8 cellular contexts compared by ENCODE assay signal in the genomic region with DNA sequence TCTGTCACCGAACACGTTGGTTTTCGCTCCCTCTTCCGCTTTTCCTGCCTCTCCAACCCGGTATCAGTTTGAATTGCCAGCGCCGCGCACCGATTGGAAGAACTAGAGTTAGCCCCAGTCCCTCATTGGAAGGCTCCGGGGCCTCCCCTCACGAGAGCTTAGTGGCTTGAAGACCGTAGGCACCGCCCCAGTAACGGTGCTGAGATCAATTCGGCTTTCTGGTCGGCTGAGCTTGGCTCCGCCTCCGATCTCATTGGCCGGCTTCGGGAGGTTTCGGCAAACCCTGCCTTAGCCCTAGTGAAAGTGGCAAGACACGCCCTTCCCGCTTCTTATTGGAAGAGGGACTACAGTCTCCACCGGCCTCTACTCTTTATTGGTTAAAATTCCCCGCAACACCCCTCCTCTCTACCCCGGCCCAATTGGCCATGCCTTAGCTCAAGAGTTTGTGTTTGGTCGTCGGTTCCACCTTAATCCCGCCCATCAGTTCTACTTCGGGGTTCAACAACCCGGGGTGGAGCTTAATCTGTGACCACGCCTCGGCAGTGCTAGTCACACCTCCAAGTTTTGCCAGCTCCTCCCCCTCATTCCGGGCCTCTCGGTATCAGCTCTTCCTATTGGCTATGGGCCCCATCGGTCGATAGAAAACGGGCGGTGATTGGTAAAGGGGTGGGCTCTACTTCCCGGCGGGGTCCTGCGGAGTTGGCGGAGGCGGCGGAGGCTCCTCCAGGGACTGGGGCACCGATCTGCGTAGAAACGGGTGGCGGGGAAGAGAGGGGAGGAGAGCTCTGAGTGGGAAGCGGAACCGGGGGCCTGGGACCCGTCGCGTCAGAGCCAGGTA. TPM values are rescaled to one million over a fixed set of nuclear protein-coding genes. Genes with fewer than 3 reads are reported as not detected.
DNase-seq lines count a peak whose midpoint lies in the region; ATAC-seq, FAIRE-seq and TF ChIP-seq lines count a peak whose summit lies in the region.
"Not testable (repeated sequence)": the region's sequence is repeated elsewhere in the genome, so short reads cannot be mapped to it uniquely, and the experiment has no call there.

A gene (minus strand): TSS at position 51 of the 838 bp plus-strand sequence. CDS start 851 bp downstream, outside the sequence.
A gene (plus strand): TSS at position 686 of the 838 bp plus-strand sequence. CDS start 2,472 bp downstream, outside the sequence.

- H2BK12ac ChIP-seq in H1 (ENCODE audit: low read depth, low read length); mesenchymal stem cell (ENCODE audit: low read length in 2 of 2): not testable (repeated sequence)

- not testable (repeated sequence) for H3K4ac ChIP-seq in H1 (replicated peaks; ENCODE audit: insufficient read length, low read depth, low read length); mesenchymal stem cell (ENCODE audit: low read depth in 1 of 2, low read length in 2 of 2)

- peak within 1 kb of the TSS in 1 of 2 experiments; percentile 42; a peak in 1 of 4 replicates for H3K4me2 ChIP-seq in H1 (ENCODE audit: insufficient read depth in 1 of 2, low read depth in 2 of 2, low read length in 2 of 2)
- peak within 1 kb of the TSS; percentile 43 for H3K4me2 ChIP-seq in mesenchymal stem cell (ENCODE audit: low read length, poor library complexity, severe bottlenecking)

- not testable (repeated sequence) for TF ChIP-seq RAD21 in H1 (IDR thresholded peaks at IDR 0.05 in 1 of 2, conservative IDR thresholded peaks at IDR 0.05 in 1 of 2; ENCODE audit: low read depth in 2 of 2, low read length in 2 of 2)

- H3K56ac ChIP-seq in H1 (replicated peaks; ENCODE audit: insufficient read length, low read depth, low read length), result not testable (repeated sequence)

- peak; percentile 85 for ATAC-seq in GM21447 (IDR thresholded peaks at IDR 0.05; ENCODE audit: unreplicated experiment)

- H3K27ac ChIP-seq in H1 (ENCODE audit: low read depth, low read length); mesenchymal stem cell (ENCODE audit: low read length, poor library complexity, severe bottlenecking): not testable (repeated sequence)

- H4K8ac ChIP-seq in H1 (ENCODE audit: extremely low read depth, insufficient read depth, low read length); mesenchymal stem cell (ENCODE audit: low read length): not testable (repeated sequence)

- TF ChIP-seq CTCF in H1 (IDR thresholded peaks at IDR 0.05; ENCODE audit: control extremely low read depth in 1 of 3, insufficient read depth in 1 of 3, low read depth in 1 of 3, low read length in 3 of 3), result not testable (repeated sequence)

- H2BK5ac ChIP-seq in H1 (ENCODE audit: low read depth, low read length); mesenchymal stem cell (ENCODE audit: low read depth, low read length, poor library complexity, severe bottlenecking): not testable (repeated sequence)

- TF ChIP-seq EP300 in H1 (IDR thresholded peaks at IDR 0.05; ENCODE audit: borderline replicate concordance in 1 of 2, low read depth in 2 of 2, low read length in 2 of 2), result not testable (repeated sequence)

- not testable (repeated sequence) for H3K79me1 ChIP-seq in H1 (ENCODE audit: low read depth, low read length); mesenchymal stem cell (replicated peaks; ENCODE audit: low read length, poor library complexity, severe bottlenecking)

- not testable (repeated sequence) for TF ChIP-seq POLR2A in H1 (IDR thresholded peaks at IDR 0.05; ENCODE audit: control extremely low read depth in 1 of 2, low read depth in 2 of 2, low read length in 2 of 2)

- not testable (repeated sequence) for H2BK20ac ChIP-seq in H1 (ENCODE audit: low read length)

- DNase-seq in COLO829 (ENCODE audit: low spot score) (peak; percentile 77), HTR-8/SVneo (ENCODE audit: insufficient read length, low spot score) (peak; percentile 77), NOMO-1 treated with dmso at 0.1 percent for 144 hours (lab: John Stamatoyannopoulos, UW; ENCODE audit: unreplicated experiment) (peak; percentile 99), H1 (ENCODE audit: low read depth in 1 of 2, low spot score in 2 of 2) (peak in 1 of 2 experiments; percentile 83), mesenchymal stem cell (peak; percentile 100)
- peak; percentile 73 to 89 for DNase-seq in activated CD8-positive, alpha-beta memory T cell treated with anti-CD3 and anti-CD28 coated beads for 4 hours (ENCODE audit: low read depth in 2 of 2)
- DNase-seq in stimulated activated CD8-positive, alpha-beta memory T cell treated with anti-CD3 and anti-CD28 coated beads, Interleukin-15, amount 100 ng/mL, for 1 hour (ENCODE audit: low read depth), result peak; percentile 78

- H3K79me2 ChIP-seq in H1 (ENCODE audit: control insufficient read depth in 1 of 2, insufficient read depth in 2 of 2, low read length in 2 of 2), result not testable (repeated sequence)

- CTCF ChIA-PET in H1 (lab: Charles Lee; ENCODE audit: partially characterized antibody), result not testable (repeated sequence)

- H4K5ac ChIP-seq in H1 (ENCODE audit: insufficient read length, low read depth, low read length), result not testable (repeated sequence)

- H3K4me3 ChIP-seq in H1 (ENCODE audit: extremely low read depth in 1 of 4, insufficient read depth in 2 of 4, low read depth in 3 of 4, low read length in 4 of 4), result peak within 1 kb of the TSS; percentile 29 to 54 (median 36); a peak in 7 of 8 replicates
- H3K4me3 ChIP-seq in mesenchymal stem cell (ENCODE audit: insufficient read depth in 1 of 2, low read depth in 1 of 2, low read length in 2 of 2), result peak within 1 kb of the TSS; percentile 42 to 69

- 1% methylated on average over 19 of the region's 54 CpGs; no CpG with 5 or more reads in 1 of the 2 experiments for WGBS in H1 (ENCODE audit: extremely low coverage in 1 of 2, insufficient coverage in 1 of 2, insufficient read length in 1 of 2, insufficient replicate concordance in 2 of 2, low coverage in 1 of 2, low lambda C conversion rate in 2 of 2, missing lambda C conversion rate in 1 of 2), 2 experiments
- 1% methylated on average over 17 of the region's 54 CpGs for WGBS in mesenchymal stem cell

- not testable (repeated sequence) for H4K91ac ChIP-seq in H1 (replicated peaks; ENCODE audit: insufficient read length, low read length); mesenchymal stem cell (ENCODE audit: low read length)

- not testable (repeated sequence) for H3K9me3 ChIP-seq in H1 (ENCODE audit: insufficient read depth in 2 of 2, low read depth in 1 of 2, low read length in 1 of 2); mesenchymal stem cell (ENCODE audit: control insufficient read depth, low read length)

- H3K27me3 ChIP-seq in H1 (replicated peaks in 1 of 4; ENCODE audit: control insufficient read depth in 3 of 4, extremely low read depth in 1 of 4, insufficient read depth in 3 of 4, low read length in 3 of 4); mesenchymal stem cell (ENCODE audit: control insufficient read depth in 1 of 2, insufficient read depth in 1 of 2, low read length in 2 of 2): not testable (repeated sequence)

- H3K23ac ChIP-seq in H1 (ENCODE audit: insufficient read length); mesenchymal stem cell (ENCODE audit: low read length in 2 of 2): not testable (repeated sequence)

- not testable (repeated sequence) for H2BK120ac ChIP-seq in H1 (replicated peaks; ENCODE audit: low read depth, low read length); mesenchymal stem cell (ENCODE audit: low read depth, low read length)

- H3K4me1 ChIP-seq in H1 (replicated peaks in 1 of 4; ENCODE audit: control insufficient read depth in 3 of 4, insufficient read depth in 4 of 4, low read length in 3 of 4); mesenchymal stem cell (ENCODE audit: control insufficient read depth, insufficient read depth, low read depth, low read length): not testable (repeated sequence)

- not testable (repeated sequence) for H2BK15ac ChIP-seq in H1 (ENCODE audit: low read length); mesenchymal stem cell (ENCODE audit: low read depth, poor library complexity, severe bottlenecking)

- not testable (repeated sequence) for H3K9ac ChIP-seq in H1 (replicated peaks in 1 of 4; ENCODE audit: extremely low read depth in 1 of 4, low read depth in 3 of 4, low read length in 3 of 4)
- H3K9ac ChIP-seq in mesenchymal stem cell (ENCODE audit: low read length), result peak within 1 kb of the TSS; percentile 48

- POLR2A ChIA-PET in H1 (lab: Charles Lee; ENCODE audit: partially characterized antibody), result not testable (repeated sequence)

- H4K20me1 ChIP-seq in H1 (replicated peaks in 1 of 2; ENCODE audit: control insufficient read depth in 1 of 2, insufficient read depth in 2 of 2, low read length in 2 of 2), result not testable (repeated sequence)

- FAIRE-seq in HTR-8/SVneo (lab: Jason Lieb, UNC); H1 (lab: Jason Lieb, UNC): not testable (repeated sequence)

- H2AK5ac ChIP-seq in H1 (ENCODE audit: low read depth, low read length); mesenchymal stem cell (ENCODE audit: low read length, severe bottlenecking): not testable (repeated sequence)

- not testable (repeated sequence) for H3K36me3 ChIP-seq in H1 (ENCODE audit: control insufficient read depth in 2 of 4, insufficient read depth in 4 of 4, low read length in 3 of 4); mesenchymal stem cell (ENCODE audit: control insufficient read depth in 1 of 2, insufficient read depth in 2 of 2, low read depth in 1 of 2, low read length in 2 of 2)

- H3K14ac ChIP-seq in H1 (ENCODE audit: insufficient read length); mesenchymal stem cell (ENCODE audit: low read length in 2 of 2): not testable (repeated sequence)

- H2AFZ ChIP-seq in H1 (ENCODE audit: low read length); mesenchymal stem cell (ENCODE audit: low read depth, low read length): not testable (repeated sequence)

- H3K18ac ChIP-seq in H1 (ENCODE audit: extremely low read depth, low read length); mesenchymal stem cell (ENCODE audit: low read depth in 1 of 2, low read length in 2 of 2): not testable (repeated sequence)

- not testable (repeated sequence) for H3K23me2 ChIP-seq in H1 (ENCODE audit: low read depth, low read length)

RNA-seq across cellular contexts. Expression of the first gene that starts in this region (rescaled TPM):
- 19.0 and 20.7 TPM in 2 replicates for total RNA-seq in H1 (2021; fragmentation: NEBNext Ultra II Directional; extraction: Animal tissue kit (Norgen Biotek cat#: 25700))
- 7.1 and 7.7 TPM in 2 replicates for polyA plus RNA-seq in H1 (2011; rRNA removed)
- 12.1 TPM for polyA plus RNA-seq in H1 (2011; cell fraction: cytosol; rRNA removed)
- 3.6 TPM for polyA plus RNA-seq in H1 (2011; cell fraction: nucleus; rRNA removed)
- 8.9 to 18.3 TPM (median 13.1 TPM) in 4 replicates for polyA plus RNA-seq in H1 (2012, experiment 1 of 2)
- polyA plus RNA-seq in H1 (2012, experiment 2 of 2), result 2.8 TPM
- polyA plus RNA-seq in H1 (2013, experiment 1 of 2), result 13.9 TPM
- 14.1 TPM for polyA plus RNA-seq in H1 (2013, experiment 2 of 2)
- 15.8 and 16.8 TPM in 2 replicates for polyA minus RNA-seq in H1 (2011; rRNA and poly(A)+ RNA removed)
- polyA minus RNA-seq in H1 (2011; cell fraction: cytosol; rRNA and poly(A)+ RNA removed), result 8.8 TPM
- polyA minus RNA-seq in H1 (2011; cell fraction: nucleus; rRNA and poly(A)+ RNA removed), result 11.8 TPM
- polyA plus RNA-seq in mesenchymal stem cell (2013, experiment 1 of 2), result 1.2 TPM
- 0.89 TPM for polyA plus RNA-seq in mesenchymal stem cell (2013, experiment 2 of 2)

RNA-seq across cellular contexts. Expression of the second gene that starts in this region (rescaled TPM):
- 25.2 and 28.7 TPM in 2 replicates for total RNA-seq in H1 (2021; fragmentation: NEBNext Ultra II Directional; extraction: Animal tissue kit (Norgen Biotek cat#: 25700))
- polyA plus RNA-seq in H1 (2011; rRNA removed), result 2.5 TPM in 2 replicates
- 2.9 TPM for polyA plus RNA-seq in H1 (2011; cell fraction: cytosol; rRNA removed)
- 9.2 TPM for polyA plus RNA-seq in H1 (2011; cell fraction: nucleus; rRNA removed)
- 3.2 to 6.2 TPM (median 4.0 TPM) in 4 replicates for polyA plus RNA-seq in H1 (2012, experiment 1 of 2)
- polyA plus RNA-seq in H1 (2012, experiment 2 of 2), result 0.39 TPM
- 8.5 TPM for polyA plus RNA-seq in H1 (2013, experiment 1 of 2)
- polyA plus RNA-seq in H1 (2013, experiment 2 of 2), result 7.2 TPM
- polyA minus RNA-seq in H1 (2011; rRNA and poly(A)+ RNA removed), result 12.8 and 15.4 TPM in 2 replicates
- 23.0 TPM for polyA minus RNA-seq in H1 (2011; cell fraction: cytosol; rRNA and poly(A)+ RNA removed)
- 26.5 TPM for polyA minus RNA-seq in H1 (2011; cell fraction: nucleus; rRNA and poly(A)+ RNA removed)
- polyA plus RNA-seq in mesenchymal stem cell (2013, experiment 1 of 2), result 9.1 TPM
- 7.7 TPM for polyA plus RNA-seq in mesenchymal stem cell (2013, experiment 2 of 2)
